10 cellular contexts compared by ENCODE assay signal in the genomic region with DNA sequence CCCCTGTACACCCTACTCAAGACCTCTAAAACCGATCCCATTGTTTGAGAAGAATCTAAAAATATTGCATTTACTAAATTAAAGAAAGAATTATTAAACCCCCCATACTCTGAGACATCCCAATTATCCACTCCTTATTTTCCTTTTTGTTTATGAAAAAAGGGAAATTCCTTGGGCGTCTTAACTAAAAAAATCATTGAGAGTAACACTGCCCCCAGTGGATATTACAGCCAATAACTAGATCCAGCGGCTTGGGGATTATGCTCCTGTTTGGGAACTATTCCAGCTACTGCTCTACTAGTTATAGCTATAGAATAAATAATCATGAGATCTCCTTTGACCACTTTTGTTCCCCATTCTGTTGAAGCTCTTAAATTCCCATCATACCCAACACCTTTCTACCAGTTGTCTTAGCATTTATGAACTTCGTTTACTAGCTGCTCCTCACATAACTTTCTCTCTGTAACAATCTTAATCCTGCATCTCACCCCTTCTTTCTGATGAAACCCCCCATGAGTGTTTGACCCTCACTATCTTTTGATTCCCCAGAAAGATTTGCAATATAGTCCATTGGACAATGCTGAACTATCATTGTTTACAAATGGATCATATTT. TPM values are rescaled to one million over a fixed set of nuclear protein-coding genes. Genes with fewer than 3 reads are reported as not detected.
DNase-seq lines count a peak whose midpoint lies in the region; ATAC-seq, FAIRE-seq and TF ChIP-seq lines count a peak whose summit lies in the region.
"Had no signal": no experiment of that assay in that cellular context is flagged by ENCODE, and none has a peak within 500 bp of the region (broad histone marks: within the 10 kb centered on the region; RNA-seq: fewer than 3 reads in every experiment).

No MANE protein-coding gene starts in this region.

- no peak for TF ChIP-seq EP300 in gastroesophageal sphincter (IDR thresholded peaks at IDR 0.05)
- TF ChIP-seq EP300 in transverse colon (IDR thresholded peaks at IDR 0.05; ENCODE audit: low read depth): no peak

- peak; percentile 48 for DNase-seq in MCF 10A (ENCODE audit: unreplicated experiment)
- no peak for DNase-seq in breast epithelium (ENCODE audit: low spot score in 2 of 2)
- DNase-seq in RCC 7860 (ENCODE audit: low spot score): no peak
- no peak for DNase-seq in transverse colon
- DNase-seq in HPDE6-E6E7 (ENCODE audit: extremely low spot score): no peak
- DNase-seq in activated effector memory CD4-positive, alpha-beta T cell treated with Interleukin-2 at 50 U/mL for 16 hours: no peak

- H3K4me1 Mint-ChIP-seq in MCF 10A (ENCODE audit: insufficient read depth, unreplicated experiment): no peaks in the 10 kb centered on the region
- H3K4me1 Mint-ChIP-seq: activated T-helper 17 cell treated with anti-CD3 and anti-CD28 coated beads, Interleukin-2, amount 50 U/mL, for 72 hours had no signal

- H3K27ac Mint-ChIP-seq in MCF 10A (ENCODE audit: low read depth, unreplicated experiment): no peak overlapping the region
- H3K27ac Mint-ChIP-seq: activated T-helper 17 cell treated with anti-CD3 and anti-CD28 coated beads, Interleukin-2, amount 50 U/mL, for 72 hours had no signal

- H3K4me3 ChIP-seq in breast epithelium (no peak overlapping the region), gastroesophageal sphincter (no peak overlapping the region), transverse colon (no peak overlapping the region)

- 42% methylated on average over 4 of the region's 4 CpGs for WGBS in gastroesophageal sphincter (ENCODE audit: low coverage in 1 of 2), 2 donors
- WGBS in transverse colon (ENCODE audit: low coverage in 1 of 2), 2 donors: 55% methylated on average over 4 of the region's 4 CpGs

- TF ChIP-seq POLR2A in breast epithelium (IDR thresholded peaks at IDR 0.05) (no peak), gastroesophageal sphincter (IDR thresholded peaks at IDR 0.05) (no peak), transverse colon (IDR thresholded peaks at IDR 0.05) (no peak)

- no peaks in the 10 kb centered on the region for H3K9me3 Mint-ChIP-seq in MCF 10A (ENCODE audit: unreplicated experiment)
- H3K9me3 Mint-ChIP-seq: activated T-helper 17 cell treated with anti-CD3 and anti-CD28 coated beads, Interleukin-2, amount 50 U/mL, for 72 hours had no signal

- H3K4me1 ChIP-seq in breast epithelium (no peaks in the 10 kb centered on the region), gastroesophageal sphincter (no peaks in the 10 kb centered on the region), transverse colon (no peaks in the 10 kb centered on the region)

- CTCF ChIA-PET in MCF 10A (lab: Yijun Ruan, JAX): interaction anchor here (0.6 to 3.0 kb wide), 24 partner anchors 9 to 1476 kb away, joined by 3 to 36 read pairs (median 3); partner anchors contain the start of gene TMEM39A

- H3K9me3 ChIP-seq in breast epithelium (no peaks in the 10 kb centered on the region), gastroesophageal sphincter (no peaks in the 10 kb centered on the region), transverse colon (no peaks in the 10 kb centered on the region)

- BruUV-seq in MCF 10A (replicated peaks; lab: Mats Ljungman, UMichigan): no TSS peak

- H3K36me3 ChIP-seq in breast epithelium (no peaks in the 10 kb centered on the region), gastroesophageal sphincter (no peaks in the 10 kb centered on the region), transverse colon (no peaks in the 10 kb centered on the region)

- POLR2A ChIA-PET in MCF 10A (lab: Yijun Ruan, JAX): no interaction called here

- no peaks in the 10 kb centered on the region for H3K36me3 Mint-ChIP-seq in MCF 10A (ENCODE audit: insufficient read depth, unreplicated experiment)

- no peak overlapping the region for H3K27ac ChIP-seq in breast epithelium
- no peak overlapping the region for H3K27ac ChIP-seq in gastroesophageal sphincter
- no peak overlapping the region for H3K27ac ChIP-seq in transverse colon

- no peak overlapping the region for H3K4me3 Mint-ChIP-seq in MCF 10A (ENCODE audit: unreplicated experiment)
- H3K4me3 Mint-ChIP-seq: activated T-helper 17 cell treated with anti-CD3 and anti-CD28 coated beads, Interleukin-2, amount 50 U/mL, for 72 hours had no signal

- in situ Hi-C loops in transverse colon (cut with MboI; ENCODE audit: low pct_ligation_motif_present in 1 of 4, low pct_unique_long_range_greater_than_20kb in 1 of 4, low sequenced_read_pairs in 3 of 4): loop anchor here in 3 of 4 donors (25.0 kb wide), 3 partner anchors 178 to 403 kb away; partner anchors contain the start of genes ARHGAP31 (in 1 of the 3) and TIMMDC1 (in 1 of the 3)

- intact Hi-C loops in MCF 10A (cut with micrococcal nuclease) (no loop called here), breast epithelium (cut with DNase I; ENCODE audit: low total_unique reads) (no loop called here), transverse colon (cut with DNase I; ENCODE audit: low total_unique reads) (no loop called here)

- ATAC-seq in gastroesophageal sphincter (no peak), HG02970 (IDR thresholded peaks at IDR 0.05; ENCODE audit: low FRiP score, unreplicated experiment) (no peak)
- ATAC-seq: activated T-helper 17 cell treated with anti-CD3 and anti-CD28 coated beads, Interleukin-2, amount 50 U/mL, for 72 hours had no signal

- no peaks in the 10 kb centered on the region for H3K27me3 ChIP-seq in breast epithelium
- H3K27me3 ChIP-seq in gastroesophageal sphincter: no peaks in the 10 kb centered on the region
- no peaks in the 10 kb centered on the region for H3K27me3 ChIP-seq in transverse colon

- peak; percentile 33 for TF ChIP-seq CTCF in MCF 10A (IDR thresholded peaks at IDR 0.05; ENCODE audit: unreplicated experiment)
- peak in 1 of 3 donors; percentile 12 for TF ChIP-seq CTCF in breast epithelium (IDR thresholded peaks at IDR 0.05)
- peak in 3 of 4 experiments; percentile 10 to 34 (median 10) for TF ChIP-seq CTCF in gastroesophageal sphincter (IDR thresholded peaks at IDR 0.05)
- peak in 4 of 5 experiments; percentile 28 to 50 (median 44) for TF ChIP-seq CTCF in transverse colon (IDR thresholded peaks at IDR 0.05)

- peak; percentile 25 for FAIRE-seq in RCC 7860 (lab: Jason Lieb, UNC)
- FAIRE-seq: HTR-8/SVneo had no signal

- H3K27me3 Mint-ChIP-seq in MCF 10A (ENCODE audit: insufficient read depth, unreplicated experiment): no peaks in the 10 kb centered on the region

RNA-seq across cellular contexts. Expression of gene CFAP91, which starts 12.7 kb away (rescaled TPM):
- total RNA-seq in MCF 10A (2022) (not detected in 2 replicates), breast epithelium (10 to 100 TPM in 2 of 3 donors, 1 to 10 TPM in 1; 4.3 to 25.2 (median 24.6) TPM), gastroesophageal sphincter (1 to 10 TPM; 2.6 to 7.8 (median 4.1) TPM), transverse colon (1 to 10 TPM in 2 of 4 donors, not detected in 2; 1.4 to 5.4 TPM)

RNA-seq across cellular contexts. Expression of gene COX17, which starts 12.9 kb away (rescaled TPM):
- 47.9 and 55.4 TPM in 2 replicates for total RNA-seq in MCF 10A (2022)
- 10 to 100 TPM; 26.7 to 42.6 (median 33.4) TPM for total RNA-seq in breast epithelium
- 10 to 100 TPM; 31.9 to 84.8 (median 62.7) TPM for total RNA-seq in gastroesophageal sphincter
- total RNA-seq in transverse colon: 10 to 100 TPM in 2 of 4 donors, 1 to 10 TPM in 2; 2.2 to 49.2 (median 24.2) TPM

RNA-seq across cellular contexts. Expression of gene POPDC2, which starts 29.8 kb away (rescaled TPM):
- total RNA-seq in MCF 10A (2022) (0.91 and 0.93 TPM in 2 replicates), breast epithelium (1 to 10 TPM; 1.1 to 7.9 (median 6.9) TPM), gastroesophageal sphincter (10 to 100 TPM; 19.7 to 98.2 (median 67.6) TPM), transverse colon (10 to 100 TPM; 15.0 to 17.7 (median 15.6) TPM)
